ENCODE assay signal across 1 cellular context in the genomic region with DNA sequence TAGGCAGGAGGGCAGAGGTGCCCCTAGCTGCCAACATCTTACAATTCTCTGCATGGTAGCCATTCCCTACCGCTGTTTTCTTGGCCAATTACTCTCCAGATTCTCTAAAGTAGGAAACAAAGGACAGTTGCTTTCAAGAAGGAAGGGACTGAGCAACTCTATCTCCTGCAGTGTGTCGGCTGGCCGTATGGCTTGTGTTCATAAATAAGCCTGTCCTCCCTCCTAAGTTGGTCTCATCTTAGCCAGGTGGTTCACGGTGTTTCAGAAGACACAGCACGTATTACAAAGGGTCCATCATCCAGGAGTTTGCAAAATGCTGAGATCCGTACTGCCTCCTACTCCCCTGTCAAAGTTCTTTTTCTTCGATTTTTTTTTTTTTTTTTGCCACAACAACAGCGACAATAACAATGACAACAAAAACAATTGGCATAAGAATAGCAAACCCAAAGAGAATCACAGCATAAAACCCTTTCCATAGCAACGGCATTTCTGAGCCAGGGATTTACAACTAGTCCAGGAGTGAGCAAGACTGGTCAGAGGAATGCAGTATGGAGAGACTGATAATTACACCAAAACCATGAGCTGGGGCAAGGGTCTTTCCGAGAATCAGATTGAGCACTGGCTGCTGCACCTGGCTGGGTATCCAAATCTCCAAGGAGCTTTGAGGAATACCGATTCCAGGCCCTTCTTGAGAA.
TF ChIP-seq lines count a peak whose summit lies in the region.

No MANE protein-coding gene starts in this region.

TF ChIP-seq in GM23338, 12 proteins besides CTCF, POLR2A, EP300 and RAD21:
- TF ChIP-seq, protein P1, sequence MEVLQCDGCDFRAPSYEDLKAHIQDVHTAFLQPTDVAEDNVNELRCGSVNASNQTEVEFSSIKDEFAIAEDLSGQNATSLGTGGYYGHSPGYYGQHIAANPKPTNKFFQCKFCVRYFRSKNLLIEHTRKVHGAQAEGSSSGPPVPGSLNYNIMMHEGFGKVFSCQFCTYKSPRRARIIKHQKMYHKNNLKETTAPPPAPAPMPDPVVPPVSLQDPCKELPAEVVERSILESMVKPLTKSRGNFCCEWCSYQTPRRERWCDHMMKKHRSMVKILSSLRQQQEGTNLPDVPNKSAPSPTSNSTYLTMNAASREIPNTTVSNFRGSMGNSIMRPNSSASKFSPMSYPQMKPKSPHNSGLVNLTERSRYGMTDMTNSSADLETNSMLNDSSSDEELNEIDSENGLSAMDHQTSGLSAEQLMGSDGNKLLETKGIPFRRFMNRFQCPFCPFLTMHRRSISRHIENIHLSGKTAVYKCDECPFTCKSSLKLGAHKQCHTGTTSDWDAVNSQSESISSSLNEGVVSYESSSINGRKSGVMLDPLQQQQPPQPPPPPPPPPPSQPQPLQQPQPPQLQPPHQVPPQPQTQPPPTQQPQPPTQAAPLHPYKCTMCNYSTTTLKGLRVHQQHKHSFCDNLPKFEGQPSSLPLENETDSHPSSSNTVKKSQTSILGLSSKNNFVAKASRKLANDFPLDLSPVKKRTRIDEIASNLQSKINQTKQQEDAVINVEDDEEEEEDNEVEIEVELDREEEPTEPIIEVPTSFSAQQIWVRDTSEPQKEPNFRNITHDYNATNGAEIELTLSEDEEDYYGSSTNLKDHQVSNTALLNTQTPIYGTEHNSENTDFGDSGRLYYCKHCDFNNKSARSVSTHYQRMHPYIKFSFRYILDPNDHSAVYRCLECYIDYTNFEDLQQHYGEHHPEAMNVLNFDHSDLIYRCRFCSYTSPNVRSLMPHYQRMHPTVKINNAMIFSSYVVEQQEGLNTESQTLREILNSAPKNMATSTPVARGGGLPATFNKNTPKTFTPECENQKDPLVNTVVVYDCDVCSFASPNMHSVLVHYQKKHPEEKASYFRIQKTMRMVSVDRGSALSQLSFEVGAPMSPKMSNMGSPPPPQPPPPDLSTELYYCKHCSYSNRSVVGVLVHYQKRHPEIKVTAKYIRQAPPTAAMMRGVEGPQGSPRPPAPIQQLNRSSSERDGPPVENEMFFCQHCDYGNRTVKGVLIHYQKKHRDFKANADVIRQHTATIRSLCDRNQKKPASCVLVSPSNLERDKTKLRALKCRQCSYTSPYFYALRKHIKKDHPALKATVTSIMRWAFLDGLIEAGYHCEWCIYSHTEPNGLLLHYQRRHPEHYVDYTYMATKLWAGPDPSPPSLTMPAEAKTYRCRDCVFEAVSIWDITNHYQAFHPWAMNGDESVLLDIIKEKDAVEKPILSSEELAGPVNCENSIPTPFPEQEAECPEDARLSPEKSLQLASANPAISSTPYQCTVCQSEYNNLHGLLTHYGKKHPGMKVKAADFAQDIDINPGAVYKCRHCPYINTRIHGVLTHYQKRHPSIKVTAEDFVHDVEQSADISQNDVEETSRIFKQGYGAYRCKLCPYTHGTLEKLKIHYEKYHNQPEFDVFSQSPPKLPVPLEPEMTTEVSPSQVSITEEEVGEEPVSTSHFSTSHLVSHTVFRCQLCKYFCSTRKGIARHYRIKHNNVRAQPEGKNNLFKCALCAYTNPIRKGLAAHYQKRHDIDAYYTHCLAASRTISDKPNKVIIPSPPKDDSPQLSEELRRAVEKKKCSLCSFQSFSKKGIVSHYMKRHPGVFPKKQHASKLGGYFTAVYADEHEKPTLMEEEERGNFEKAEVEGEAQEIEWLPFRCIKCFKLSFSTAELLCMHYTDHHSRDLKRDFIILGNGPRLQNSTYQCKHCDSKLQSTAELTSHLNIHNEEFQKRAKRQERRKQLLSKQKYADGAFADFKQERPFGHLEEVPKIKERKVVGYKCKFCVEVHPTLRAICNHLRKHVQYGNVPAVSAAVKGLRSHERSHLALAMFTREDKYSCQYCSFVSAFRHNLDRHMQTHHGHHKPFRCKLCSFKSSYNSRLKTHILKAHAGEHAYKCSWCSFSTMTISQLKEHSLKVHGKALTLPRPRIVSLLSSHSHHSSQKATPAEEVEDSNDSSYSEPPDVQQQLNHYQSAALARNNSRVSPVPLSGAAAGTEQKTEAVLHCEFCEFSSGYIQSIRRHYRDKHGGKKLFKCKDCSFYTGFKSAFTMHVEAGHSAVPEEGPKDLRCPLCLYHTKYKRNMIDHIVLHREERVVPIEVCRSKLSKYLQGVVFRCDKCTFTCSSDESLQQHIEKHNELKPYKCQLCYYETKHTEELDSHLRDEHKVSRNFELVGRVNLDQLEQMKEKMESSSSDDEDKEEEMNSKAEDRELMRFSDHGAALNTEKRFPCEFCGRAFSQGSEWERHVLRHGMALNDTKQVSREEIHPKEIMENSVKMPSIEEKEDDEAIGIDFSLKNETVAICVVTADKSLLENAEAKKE (CRISPR knock-in tag; IDR thresholded peaks at IDR 0.05) = no peak
- TF ChIP-seq ZNF331 (CRISPR knock-in tag; IDR thresholded peaks at IDR 0.05; ENCODE audit: low read depth) (no peak), ZNF114 (CRISPR knock-in tag; IDR thresholded peaks at IDR 0.05) (no peak), STAT1 (IDR thresholded peaks at IDR 0.05; ENCODE audit: unreplicated experiment) (no peak)
